ENCODE assay signal across 1 cellular context in the genomic region with DNA sequence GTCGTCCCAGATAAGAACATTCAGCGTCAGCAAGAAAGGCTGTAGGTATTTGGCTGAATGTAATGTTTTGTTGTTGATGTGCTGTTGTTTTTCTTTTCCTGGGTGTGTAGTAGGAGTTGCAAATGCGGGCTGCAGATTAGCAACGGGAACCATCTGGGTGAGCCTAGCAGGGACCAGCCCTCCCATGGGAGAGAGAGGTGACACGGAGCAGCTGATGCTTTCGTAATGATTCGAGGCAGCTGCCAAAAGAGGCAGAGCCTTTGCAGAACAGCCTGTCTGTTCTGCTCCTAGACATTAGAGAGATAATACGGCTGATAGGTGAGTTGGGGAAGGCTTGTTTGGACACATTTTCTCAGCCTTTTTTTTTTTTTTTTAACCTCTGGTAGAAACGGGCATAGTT.
TF ChIP-seq lines count a peak whose summit lies in the region.

No MANE protein-coding gene starts in this region.

TF ChIP-seq in GM23338, 12 proteins besides CTCF, POLR2A, EP300 and RAD21 (continued from another document):
- no peak for TF ChIP-seq ZNF462 (CRISPR knock-in tag; IDR thresholded peaks at IDR 0.05)
- no peak for TF ChIP-seq EZH2phosphoT487 (IDR thresholded peaks at IDR 0.05; ENCODE audit: unreplicated experiment)
